ENCODE assay signal across 14 cellular contexts in genomic region chr20:14568701-14569100, GRCh38.
"Had no signal": no experiment of that assay in that cellular context is flagged by ENCODE, and none has a peak within 500 bp of the region (broad histone marks: within the 10 kb centered on the region; RNA-seq: fewer than 3 reads in every experiment).

No MANE protein-coding gene starts in this region.

- H3K27me3 ChIP-seq: adrenal gland, dorsolateral prefrontal cortex, gastroesophageal sphincter, upper lobe of left lung had no signal

- H3K27ac Mint-ChIP-seq: activated CD4-positive, alpha-beta T cell treated with anti-CD3 and anti-CD28 coated beads for 36 hours; activated CD8-positive, alpha-beta T cell treated with anti-CD3 and anti-CD28 coated beads for 36 hours; activated naive CD4-positive, alpha-beta T cell treated with anti-CD3 and anti-CD28 coated beads, Interleukin-2, amount 10 ng/mL, durations not matched to agents 7 days and 5 days had no signal

- DNase-seq: activated CD4-positive, alpha-beta T cell treated with anti-CD3 and anti-CD28 coated beads for 36 hours; activated CD8-positive, alpha-beta memory T cell treated with anti-CD3 and anti-CD28 coated beads, Interleukin-2, amount 50 U/mL, for 48 hours; activated CD8-positive, alpha-beta T cell treated with anti-CD3 and anti-CD28 coated beads for 36 hours; activated naive CD4-positive, alpha-beta T cell treated with anti-CD3 and anti-CD28 coated beads, Interleukin-2, amount 10 ng/mL, durations not matched to agents 7 days and 5 days; adrenal gland; dorsolateral prefrontal cortex; SK-N-SH; stimulated activated CD4-positive, alpha-beta T cell treated with anti-CD3 and anti-CD28 coated beads, Interleukin-2, amount 100 ng/mL, for 48 hours; stimulated activated naive CD4-positive, alpha-beta T cell treated with Interleukin-2 at 50 U/mL for 16 hours; T-helper 1 cell; upper lobe of left lung had no signal

- H3K4me2 ChIP-seq: SK-N-SH had no signal

- H3K9ac ChIP-seq: SK-N-SH had no signal

- ATAC-seq: activated CD4-positive, alpha-beta T cell treated with anti-CD3 and anti-CD28 coated beads for 36 hours; activated CD8-positive, alpha-beta T cell treated with anti-CD3 and anti-CD28 coated beads for 36 hours; gastroesophageal sphincter; sciatic nerve had no signal

- H3K27me3 Mint-ChIP-seq: activated CD4-positive, alpha-beta T cell treated with anti-CD3 and anti-CD28 coated beads for 36 hours; activated CD8-positive, alpha-beta T cell treated with anti-CD3 and anti-CD28 coated beads for 36 hours; activated naive CD4-positive, alpha-beta T cell treated with anti-CD3 and anti-CD28 coated beads, Interleukin-2, amount 10 ng/mL, durations not matched to agents 7 days and 5 days had no signal

- H3K4me1 ChIP-seq: adrenal gland, gastroesophageal sphincter, upper lobe of left lung had no signal

- H3K36me3 Mint-ChIP-seq: activated naive CD4-positive, alpha-beta T cell treated with anti-CD3 and anti-CD28 coated beads, Interleukin-2, amount 10 ng/mL, durations not matched to agents 7 days and 5 days had no signal

- H3K27ac ChIP-seq: adrenal gland, dorsolateral prefrontal cortex, gastroesophageal sphincter, upper lobe of left lung, VCaP had no signal

- H3K4me3 Mint-ChIP-seq: activated CD4-positive, alpha-beta T cell treated with anti-CD3 and anti-CD28 coated beads for 36 hours; activated CD8-positive, alpha-beta T cell treated with anti-CD3 and anti-CD28 coated beads for 36 hours; activated naive CD4-positive, alpha-beta T cell treated with anti-CD3 and anti-CD28 coated beads, Interleukin-2, amount 10 ng/mL, durations not matched to agents 7 days and 5 days had no signal

- H3K4me3 ChIP-seq: adrenal gland, dorsolateral prefrontal cortex, gastroesophageal sphincter, upper lobe of left lung had no signal

- H3K36me3 ChIP-seq: adrenal gland, gastroesophageal sphincter, upper lobe of left lung had no signal

- H3K9me2 ChIP-seq: SK-N-SH had no signal

- H3K4me1 Mint-ChIP-seq: activated CD4-positive, alpha-beta T cell treated with anti-CD3 and anti-CD28 coated beads for 36 hours; activated naive CD4-positive, alpha-beta T cell treated with anti-CD3 and anti-CD28 coated beads, Interleukin-2, amount 10 ng/mL, durations not matched to agents 7 days and 5 days had no signal

- H3K9me3 ChIP-seq: adrenal gland, SK-N-SH, upper lobe of left lung had no signal
